8 cellular contexts compared by ENCODE assay signal in genomic region chr19:10095948-10096614, GRCh38. TPM values are rescaled to one million over a fixed set of nuclear protein-coding genes. Genes with fewer than 3 reads are reported as not detected.
A peak's percentile ranks its signal among the peaks of the same experiment; 100 is the strongest.
DNase-seq lines count a peak whose midpoint lies in the region; ATAC-seq and TF ChIP-seq lines count a peak whose summit lies in the region.

No MANE protein-coding gene starts in this region.

- H3K4me3 ChIP-seq in mucosa of descending colon, result no peak overlapping the region

- TF ChIP-seq CTCF in GM20000 (IDR thresholded peaks at IDR 0.05; ENCODE audit: extremely low read depth, missing control alignments) (no peak), mucosa of descending colon (IDR thresholded peaks at IDR 0.05) (no peak)

- H3K4me1 ChIP-seq in mucosa of descending colon (ENCODE audit: low read depth), result peaks cover 3% of the 10 kb centered on the region

- H3K36me3 ChIP-seq in mucosa of descending colon (ENCODE audit: low read depth), result no peaks in the 10 kb centered on the region

- intact Hi-C loops in mucosa of descending colon (cut with DNase I, micrococcal nuclease), result no loop called here

- ATAC-seq in mucosa of descending colon, result peak; percentile 96

- peak; percentile 96 for DNase-seq in COLO668 (lab: John Stamatoyannopoulos, UW; ENCODE audit: unreplicated experiment)
- peak; percentile 99 for DNase-seq in GM20000 (ENCODE audit: low spot score)
- DNase-seq in HS-5 (ENCODE audit: low read depth), result peak; percentile 68
- DNase-seq in NOMO-1 (lab: John Stamatoyannopoulos, UW; ENCODE audit: unreplicated experiment in 2 of 2), result peak; percentile 86 to 91
- DNase-seq in activated CD8-positive, alpha-beta memory T cell treated with anti-CD3 and anti-CD28 coated beads, Interleukin-2, amount 50 U/mL, for 48 hours, result peak; percentile 97
- DNase-seq in epidermal melanocyte (ENCODE audit: insufficient read length, low spot score), result peak; percentile 99
- DNase-seq in mucosa of descending colon, result peak; percentile 88 to 96 (median 94)
- DNase-seq in stimulated activated CD8-positive, alpha-beta memory T cell treated with anti-CD3 and anti-CD28 coated beads, Interleukin-4, amount 100 ng/mL, for 1 hour (ENCODE audit: low read depth in 2 of 2, low spot score in 1 of 2), result peak; percentile 75

- no peaks in the 10 kb centered on the region for H3K9me3 ChIP-seq in mucosa of descending colon

RNA-seq across cellular contexts. Expression of gene ANGPTL6, which starts 6.4 kb away (rescaled TPM):
- 1 to 10 TPM in 1 of 3 donors, under 1 TPM in 2; 0.32 to 1.2 (median 0.87) TPM for total RNA-seq in mucosa of descending colon

RNA-seq across cellular contexts. Expression of gene SHFL, which starts 10.0 kb away (rescaled TPM):
- 10 to 100 TPM; 26.9 to 41.5 (median 28.1) TPM for total RNA-seq in mucosa of descending colon

RNA-seq across cellular contexts. Expression of gene PPAN, which starts 10.1 kb away (rescaled TPM):
- 10 to 100 TPM; 36.4 to 42.0 (median 40.3) TPM for total RNA-seq in mucosa of descending colon

RNA-seq across cellular contexts. Expression of gene P2RY11, which starts 15.4 kb away (rescaled TPM):
- 10 to 100 TPM; 14.1 to 18.5 (median 16.9) TPM for total RNA-seq in mucosa of descending colon

RNA-seq across cellular contexts. Expression of gene EIF3G, which starts 23.6 kb away (rescaled TPM):
- total RNA-seq in mucosa of descending colon, result 100 to 1,000 TPM; 151 to 201 (median 152) TPM
